In genomic region chr15:40953713-40954074, GRCh38 we compare ENCODE assay signal across 8 cellular contexts. TPM values are rescaled to one million over a fixed set of nuclear protein-coding genes. Genes with fewer than 3 reads are reported as not detected.
DNase-seq lines count a peak whose midpoint lies in the region; ATAC-seq and TF ChIP-seq lines count a peak whose summit lies in the region.

No MANE protein-coding gene starts in this region.

- ATAC-seq in Right ventricle myocardium superior (ENCODE audit: poor library complexity): peak; percentile 6
- no peak for ATAC-seq in left ventricle myocardium superior
- ATAC-seq in HG02981 (IDR thresholded peaks at IDR 0.05; ENCODE audit: unreplicated experiment): no peak

- no peak overlapping the region for H3K27ac ChIP-seq in uterus

- TF ChIP-seq POLR2A in lower leg skin (IDR thresholded peaks at IDR 0.05) (no peak), uterus (IDR thresholded peaks at IDR 0.05) (no peak)

- intact Hi-C loops in Right ventricle myocardium superior (cut with DNase I) (no loop called here), left ventricle myocardium superior (cut with micrococcal nuclease) (no loop called here), lower leg skin (cut with DNase I; ENCODE audit: low total_unique reads) (no loop called here), uterus (cut with DNase I; ENCODE audit: low total_unique reads) (no loop called here)

- no peaks in the 10 kb centered on the region for H3K27me3 ChIP-seq in adipocyte (replicated peaks; ENCODE audit: control insufficient read depth, insufficient read depth, low read length)
- H3K27me3 ChIP-seq in uterus: no peaks in the 10 kb centered on the region

- WGBS in lower leg skin, 2 donors: 3 to 8% methylated on average over 5 to 16 of the region's 17 CpGs

- peak overlapping the region; percentile 90 for H3K9ac ChIP-seq in adipocyte (ENCODE audit: low read length)

- peak overlapping the region; percentile 93 for H3K4me3 ChIP-seq in adipocyte (ENCODE audit: low read length)
- H3K4me3 ChIP-seq in lower leg skin (ENCODE audit: low read depth, poor library complexity, severe bottlenecking): peak overlapping the region; percentile 43
- peak overlapping the region; percentile 57 to 65 for H3K4me3 ChIP-seq in uterus

- TF ChIP-seq CTCF in lower leg skin (IDR thresholded peaks at IDR 0.05): no peak
- no peak for TF ChIP-seq CTCF in uterus (IDR thresholded peaks at IDR 0.05)

- H3K9me3 ChIP-seq in adipocyte (ENCODE audit: control insufficient read depth, low read length) (no peaks in the 10 kb centered on the region), uterus (no peaks in the 10 kb centered on the region)

- H3K4me1 ChIP-seq in adipocyte (ENCODE audit: control insufficient read depth, insufficient read depth, low read length): peaks cover 11% of the 10 kb centered on the region
- peaks cover 0 to 4% of the 10 kb centered on the region in 2 donors for H3K4me1 ChIP-seq in uterus

- DNase-seq in Right ventricle myocardium superior (no peak), left ventricle myocardium superior (no peak), adipocyte (ENCODE audit: low read depth) (peak; percentile 39), lower leg skin (ENCODE audit: low spot score in 2 of 2) (no peak), uterus (no peak), superior temporal gyrus (ENCODE audit: extremely low spot score) (no peak), foreskin melanocyte (no peak)

- H3K36me3 ChIP-seq in adipocyte (ENCODE audit: control insufficient read depth, insufficient read depth, low read length, severe bottlenecking) (peaks cover 11% of the 10 kb centered on the region), uterus (no peaks in the 10 kb centered on the region)

RNA-seq across cellular contexts. Expression of gene CHAC1, which starts 0.4 kb away (rescaled TPM):
- total RNA-seq in Right ventricle myocardium superior (0.46 TPM), left ventricle myocardium superior (2.2 TPM), lower leg skin (10 to 100 TPM in 1 of 4 donors, 1 to 10 TPM in 1, under 1 TPM in 1, not detected in 1; 0.81 to 13.6 (median 4.4) TPM), uterus (1 to 10 TPM in 2 of 4 donors, under 1 TPM in 1, not detected in 1; 0.35 to 1.8 (median 1.4) TPM)

RNA-seq across cellular contexts. Expression of gene DLL4, which starts 24.6 kb away (rescaled TPM):
- total RNA-seq in Right ventricle myocardium superior (10.7 TPM), left ventricle myocardium superior (11.6 TPM), lower leg skin (1 to 10 TPM; 4.0 to 8.3 (median 5.1) TPM), uterus (10 to 100 TPM; 18.2 to 31.1 (median 22.6) TPM)

RNA-seq across cellular contexts. Expression of gene VPS18, which starts 59.4 kb away (rescaled TPM):
- total RNA-seq in Right ventricle myocardium superior: 18.4 TPM
- total RNA-seq in left ventricle myocardium superior: 22.7 TPM
- total RNA-seq in lower leg skin: 10 to 100 TPM; 15.4 to 29.9 (median 25.7) TPM
- total RNA-seq in uterus: 10 to 100 TPM in 2 of 4 donors, 1 to 10 TPM in 2; 3.8 to 33.3 (median 17.3) TPM

Comparison
In these comparisons a context has a peak if more than half of its experiments do, and no peak if none do; other contexts are left out.
1. H3K4me3 ChIP-seq: peak in every context shown above with its lines; median percentile 93 in adipocyte; 61 in uterus; 43 in lower leg skin.